ENCODE assay signal across 8 cellular contexts in genomic region chr2:9952286-9952737, GRCh38. TPM values are rescaled to one million over a fixed set of nuclear protein-coding genes. Genes with fewer than 3 reads are reported as not detected.
A peak's percentile ranks its signal among the peaks of the same experiment; 100 is the strongest.
DNase-seq lines count a peak whose midpoint lies in the region; TF ChIP-seq lines count a peak whose summit lies in the region.

No MANE protein-coding gene starts in this region.

- intact Hi-C loops in Calu3 (cut with micrococcal nuclease; ENCODE audit: unreplicated experiment), result no loop called here
- intact Hi-C loops in OCI-LY7 (cut with micrococcal nuclease; ENCODE audit: unreplicated experiment), result loop anchor here (5.0 to 10.0 kb wide), 2 partner anchors 140 to 492 kb away; partner anchors contain the start of gene ODC1
- intact Hi-C loops in ovary (cut with DNase I), result loop anchor here in 1 of 4 donors (5.0 kb wide), 1 partner anchor 695 kb away; no protein-coding TSS in a partner anchor

- peaks cover 29% of the 10 kb centered on the region for H3K36me3 Mint-ChIP-seq in Calu3 (ENCODE audit: insufficient read depth, unreplicated experiment)

- WGBS in ovary, 3 donors, result 16 to 24% (median 21%) methylated on average over 15 of the region's 15 CpGs

- CTCF ChIA-PET in Calu3 (lab: Charles Lee) (no interaction called here), OCI-LY7 (lab: Charles Lee; ENCODE audit: unreplicated experiment) (no interaction called here)

- H4K20me1 ChIP-seq in OCI-LY7 (ENCODE audit: insufficient read depth, low read length), result no peaks in the 10 kb centered on the region

- POLR2A ChIA-PET in OCI-LY7 (lab: Charles Lee), result no interaction called here

- no peak overlapping the region for H3K27ac Mint-ChIP-seq in Calu3 (ENCODE audit: unreplicated experiment)

- H3K9me2 ChIP-seq in OCI-LY7 (ENCODE audit: insufficient read depth, low read length), result no peaks in the 10 kb centered on the region

- H3K27me3 ChIP-seq in ovary, result no peaks in the 10 kb centered on the region

- H3K4me1 Mint-ChIP-seq in Calu3 (ENCODE audit: low read depth, unreplicated experiment), result peaks cover 35% of the 10 kb centered on the region

- no peak for TF ChIP-seq POLR2A in ovary (IDR thresholded peaks at IDR 0.05)

- H3K9me3 ChIP-seq in OCI-LY7 (ENCODE audit: low read length), result no peaks in the 10 kb centered on the region
- no peaks in the 10 kb centered on the region for H3K9me3 ChIP-seq in ovary

- no peaks in the 10 kb centered on the region for H3K9me3 Mint-ChIP-seq in Calu3 (ENCODE audit: low read depth, unreplicated experiment)

- TF ChIP-seq CTCF in Calu3 (IDR thresholded peaks at IDR 0.05; ENCODE audit: unreplicated experiment) (no peak), OCI-LY7 (conservative IDR thresholded peaks at IDR 0.05; ENCODE audit: low read length) (no peak), ovary (IDR thresholded peaks at IDR 0.05) (no peak)

- no peaks in the 10 kb centered on the region for H3K79me2 ChIP-seq in OCI-LY7 (ENCODE audit: insufficient read depth, low read depth, low read length)

- TF ChIP-seq EP300 in ovary (IDR thresholded peaks at IDR 0.05), result no peak

- H3K4me3 Mint-ChIP-seq in Calu3 (ENCODE audit: low read depth, unreplicated experiment), result peak overlapping the region; percentile 67

- peak overlapping the region; percentile 78 for H3K4me2 ChIP-seq in OCI-LY7 (ENCODE audit: low read length)

- no peaks in the 10 kb centered on the region for H3K36me3 ChIP-seq in OCI-LY7 (ENCODE audit: insufficient read depth, low read length)
- no peaks in the 10 kb centered on the region for H3K36me3 ChIP-seq in ovary

- H3K27ac ChIP-seq in OCI-LY7 (ENCODE audit: low read depth, low read length, poor library complexity, severe bottlenecking) (no peak overlapping the region), epithelial cell of prostate (peak overlapping the region; percentile 57), ovary (no peak overlapping the region)

- peaks cover 12% of the 10 kb centered on the region for H3K4me1 ChIP-seq in OCI-LY7 (ENCODE audit: insufficient read depth, low read length, poor library complexity, severe bottlenecking)
- no peaks in the 10 kb centered on the region for H3K4me1 ChIP-seq in ovary (ENCODE audit: insufficient read depth)

- H3K4me3 ChIP-seq in OCI-LY7 (ENCODE audit: low read depth, low read length, poor library complexity, severe bottlenecking) (peak overlapping the region; percentile 77), ovary (peak overlapping the region; percentile 58)

- BruUV-seq in Calu3 (replicated peaks; lab: Mats Ljungman, UMichigan), result no TSS peak
- BruUV-seq in OCI-LY7 (replicated peaks; lab: Mats Ljungman, UMichigan), result no TSS peak

- no peak for DNase-seq in Calu3
- no peak for DNase-seq in OCI-LY7 (ENCODE audit: low spot score)
- DNase-seq in epithelial cell of prostate (ENCODE audit: low read depth, low spot score), result no peak
- no peak for DNase-seq in ovary
- DNase-seq in NCI-H2029 (lab: John Stamatoyannopoulos, UW), result no peak
- DNase-seq in ecto neural progenitor cell (ENCODE audit: low spot score), result no peak
- no peak for DNase-seq in AG08396 (ENCODE audit: low spot score)
- no peak for DNase-seq in DMS 273 (lab: John Stamatoyannopoulos, UW; ENCODE audit: unreplicated experiment)

- H3K27me3 Mint-ChIP-seq in Calu3 (ENCODE audit: unreplicated experiment), result peaks cover 31% of the 10 kb centered on the region

- H2AFZ ChIP-seq in OCI-LY7 (ENCODE audit: low read length), result peak overlapping the region; percentile 63

RNA-seq across cellular contexts. Expression of gene GRHL1, which starts 0.8 kb away (rescaled TPM):
- 9.0 and 11.7 TPM in 2 replicates for total RNA-seq in Calu3 (2022)
- total RNA-seq in OCI-LY7 (2014; rRNA removed; shearing (Covaris generic)), result 0.19 and 2.4 TPM in 2 replicates
- 1.2 and 2.5 TPM in 2 replicates for total RNA-seq in OCI-LY7 (2022)
- total RNA-seq in ovary, result 1 to 10 TPM in 2 of 7 donors, under 1 TPM in 4, not detected in 1; 0.18 to 2.4 (median 0.78) TPM
- under 1 TPM; 0.32 to 0.40 TPM for polyA plus RNA-seq in ovary
